ENCODE assay signal across 19 cellular contexts in the genomic region with DNA sequence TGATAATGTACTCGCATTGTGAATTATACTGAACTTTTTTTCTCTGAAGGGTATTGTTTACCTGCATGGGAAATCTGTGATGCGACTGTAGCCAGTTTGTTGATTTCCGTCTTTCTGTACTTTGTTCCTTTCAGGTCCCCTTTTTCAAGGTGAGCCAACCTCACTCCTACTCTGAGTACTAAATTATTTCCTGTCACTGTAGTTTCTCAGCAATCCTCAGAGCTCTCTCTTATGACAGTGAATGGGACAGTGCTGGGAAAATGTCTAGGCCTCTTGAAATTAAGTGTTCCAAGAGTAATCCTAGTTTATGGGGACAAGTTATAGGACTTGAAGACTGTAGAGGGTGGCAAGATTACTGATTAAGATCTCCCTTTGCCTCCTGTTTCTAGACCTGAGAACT.
DNase-seq lines count a peak whose midpoint lies in the region; ATAC-seq and TF ChIP-seq lines count a peak whose summit lies in the region.
"Had no signal": no experiment of that assay in that cellular context is flagged by ENCODE, and none has a peak within 500 bp of the region (broad histone marks: within the 10 kb centered on the region; RNA-seq: fewer than 3 reads in every experiment).

No MANE protein-coding gene starts in this region.

- H3K27ac ChIP-seq in hepatocyte = peak overlapping the region; percentile 27
- H3K27ac ChIP-seq in CD8-positive, alpha-beta T cell (ENCODE audit: low read depth, low read length) = no peak overlapping the region
- H3K27ac ChIP-seq: BLaER1, C4-2B had no signal

- H3K4me1 ChIP-seq in hepatocyte (ENCODE audit: insufficient read depth) = no peaks in the 10 kb centered on the region
- H3K4me1 ChIP-seq in CD8-positive, alpha-beta T cell (ENCODE audit: insufficient read depth, low read length) = no peaks in the 10 kb centered on the region
- H3K4me1 ChIP-seq: BLaER1, HAP-1 had no signal

- H3K9me3 Mint-ChIP-seq in CD8-positive, alpha-beta T cell = peaks cover 7% of the 10 kb centered on the region

- POLR2A ChIA-PET in CD8-positive, alpha-beta T cell (lab: Charles Lee) = no interaction called here

- no peaks in the 10 kb centered on the region for H3K27me3 Mint-ChIP-seq in CD8-positive, alpha-beta T cell (ENCODE audit: low read depth)
- H3K27me3 Mint-ChIP-seq: B cell; CD4-positive, CD25-positive, alpha-beta regulatory T cell; CD8-positive, alpha-beta memory T cell had no signal

- in situ Hi-C loops in GM13976 (cut with MboI; ENCODE audit: low sequenced_read_pairs, unreplicated experiment) = no loop called here

- H3K4me1 Mint-ChIP-seq in CD8-positive, alpha-beta T cell (ENCODE audit: low read depth) = no peaks in the 10 kb centered on the region
- H3K4me1 Mint-ChIP-seq: B cell; CD4-positive, CD25-positive, alpha-beta regulatory T cell; CD8-positive, alpha-beta memory T cell had no signal

- H2AFZ ChIP-seq in hepatocyte = no peak overlapping the region

- DNase-seq in NCI-H524 treated with DMSO at 0.1 percent for 48 hours (lab: John Stamatoyannopoulos, UW) (peak; percentile 51), NCI-H82 treated with DMSO at 0.1 percent for 48 hours (lab: John Stamatoyannopoulos, UW; ENCODE audit: unreplicated experiment) (peak; percentile 18), hepatocyte (ENCODE audit: low spot score) (no peak), GM13976 (ENCODE audit: low spot score) (no peak), NCI-H2227 (lab: John Stamatoyannopoulos, UW; ENCODE audit: unreplicated experiment) (no peak)
- no peak for DNase-seq in CD8-positive, alpha-beta T cell
- DNase-seq: CD4-positive, CD25-positive, alpha-beta regulatory T cell; CD8-positive, alpha-beta memory T cell; DMS 273 treated with DMSO at 0.1 percent for 48 hours; DMS79; EL; GDM1; GOT3; HFFc6 had no signal

- H3K9me3 ChIP-seq in hepatocyte (ENCODE audit: low read depth) = no peaks in the 10 kb centered on the region
- H3K9me3 ChIP-seq in CD8-positive, alpha-beta T cell (ENCODE audit: low read length) = no peaks in the 10 kb centered on the region
- H3K9me3 ChIP-seq: BLaER1, HAP-1 had no signal

- intact Hi-C loops in CD8-positive, alpha-beta T cell (cut with DNase I, micrococcal nuclease) = no loop called here

- H3K9me2 ChIP-seq in hepatocyte (replicated peaks; ENCODE audit: insufficient read depth) = no peaks in the 10 kb centered on the region

- H3K27ac Mint-ChIP-seq in CD8-positive, alpha-beta T cell = no peak overlapping the region
- H3K27ac Mint-ChIP-seq: B cell; CD4-positive, CD25-positive, alpha-beta regulatory T cell; CD8-positive, alpha-beta memory T cell; HFFc6 had no signal

- H3K36me3 ChIP-seq in hepatocyte (replicated peaks; ENCODE audit: insufficient read depth, low read depth) = no peaks in the 10 kb centered on the region
- H3K36me3 ChIP-seq in CD8-positive, alpha-beta T cell (ENCODE audit: insufficient read depth, low read length) = no peaks in the 10 kb centered on the region
- H3K36me3 ChIP-seq: BLaER1, HAP-1 had no signal

- H4K20me1 ChIP-seq in hepatocyte (ENCODE audit: insufficient read depth, poor library complexity, severe bottlenecking) = no peaks in the 10 kb centered on the region
- H4K20me1 ChIP-seq: BLaER1 had no signal

- no peak overlapping the region for H3K4me3 Mint-ChIP-seq in CD8-positive, alpha-beta T cell
- H3K4me3 Mint-ChIP-seq: B cell; CD4-positive, CD25-positive, alpha-beta regulatory T cell; CD8-positive, alpha-beta memory T cell; HFFc6 had no signal

- ATAC-seq in CD8-positive, alpha-beta T cell = no peak
- ATAC-seq: GM12878 had no signal

- TF ChIP-seq CTCF in hepatocyte (IDR thresholded peaks at IDR 0.05; ENCODE audit: poor library complexity) (no peak), GM13976 (IDR thresholded peaks at IDR 0.05; ENCODE audit: borderline replicate concordance, control extremely low read depth, extremely low read depth, insufficient read depth, missing control alignments) (no peak)
- no peak for TF ChIP-seq CTCF in CD8-positive, alpha-beta T cell (IDR thresholded peaks at IDR 0.05)

- no peak overlapping the region for H3K4me2 ChIP-seq in hepatocyte
- H3K4me2 ChIP-seq: BLaER1 had no signal

- no peaks in the 10 kb centered on the region for H3K36me3 Mint-ChIP-seq in CD8-positive, alpha-beta T cell
- H3K36me3 Mint-ChIP-seq: CD4-positive, CD25-positive, alpha-beta regulatory T cell; CD8-positive, alpha-beta memory T cell had no signal

- H3K27me3 ChIP-seq in hepatocyte = no peaks in the 10 kb centered on the region
- H3K27me3 ChIP-seq in CD8-positive, alpha-beta T cell (ENCODE audit: insufficient read depth, low read length) = no peaks in the 10 kb centered on the region
- H3K27me3 ChIP-seq: BLaER1 had no signal

- CTCF ChIA-PET in CD8-positive, alpha-beta T cell (lab: Charles Lee) = no interaction called here

- H3K4me3 ChIP-seq in hepatocyte = no peak overlapping the region
- no peak overlapping the region for H3K4me3 ChIP-seq in CD8-positive, alpha-beta T cell (ENCODE audit: low read depth, low read length)
- H3K4me3 ChIP-seq: BLaER1, GM12878, HAP-1 had no signal

- no peaks in the 10 kb centered on the region for H3K79me2 ChIP-seq in hepatocyte

- 44% methylated on average over 3 of the region's 3 CpGs for WGBS in hepatocyte (ENCODE audit: low lambda C conversion rate, missing lambda C conversion rate)

Comparison
In these comparisons a context has a peak if more than half of its experiments do, and no peak if none do; other contexts are left out.
1. DNase-seq: peak in NCI-H524 treated with DMSO at 0.1 percent for 48 hours (single experiment) and NCI-H82 treated with DMSO at 0.1 percent for 48 hours (single experiment); none in hepatocyte (single experiment), GM13976 (single experiment), CD8-positive, alpha-beta T cell (0 of 7) and NCI-H2227 (single experiment).